In the genomic region with DNA sequence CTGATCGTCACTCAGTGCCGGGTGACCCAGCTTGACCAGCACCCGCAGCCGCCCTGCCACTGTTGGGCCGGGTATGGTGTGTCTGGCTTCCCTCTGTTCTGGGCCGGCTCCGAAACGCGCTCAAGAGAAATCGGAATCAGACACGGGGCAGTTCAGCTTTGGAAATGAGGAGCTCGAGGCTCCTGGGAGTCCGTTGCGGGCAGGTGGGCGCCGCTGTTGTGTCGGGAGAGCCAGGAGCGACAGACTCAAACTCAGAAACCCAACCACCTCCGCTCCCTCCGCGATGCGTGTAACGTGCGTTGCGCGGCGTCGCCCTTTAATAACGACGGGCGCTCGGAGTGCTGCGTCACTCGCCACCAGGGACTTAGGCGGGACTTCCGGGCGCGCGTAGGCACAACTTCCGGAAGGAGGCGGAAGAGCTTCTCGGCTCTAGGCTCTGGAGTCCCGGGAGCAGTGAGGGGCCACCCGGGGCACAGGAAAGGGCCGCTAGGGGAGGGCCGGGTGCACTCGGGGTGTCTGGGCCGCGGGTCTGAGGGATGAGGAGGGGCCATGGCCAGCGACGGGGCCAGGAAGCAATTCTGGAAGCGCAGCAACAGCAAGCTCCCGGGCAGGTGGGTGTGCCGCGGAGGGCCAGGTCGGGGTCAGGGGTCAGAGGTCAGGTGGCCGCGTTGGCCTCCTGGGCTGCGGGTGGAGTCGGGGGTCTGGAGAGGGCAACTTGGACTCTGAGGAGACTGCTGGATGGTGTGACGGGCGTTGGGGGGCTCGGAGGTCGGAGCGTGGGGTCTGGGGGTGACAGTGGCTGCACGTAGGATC, we compare ENCODE assay signal across 1 cellular context.
TF ChIP-seq lines count a peak whose summit lies in the region.

A gene with protein sequence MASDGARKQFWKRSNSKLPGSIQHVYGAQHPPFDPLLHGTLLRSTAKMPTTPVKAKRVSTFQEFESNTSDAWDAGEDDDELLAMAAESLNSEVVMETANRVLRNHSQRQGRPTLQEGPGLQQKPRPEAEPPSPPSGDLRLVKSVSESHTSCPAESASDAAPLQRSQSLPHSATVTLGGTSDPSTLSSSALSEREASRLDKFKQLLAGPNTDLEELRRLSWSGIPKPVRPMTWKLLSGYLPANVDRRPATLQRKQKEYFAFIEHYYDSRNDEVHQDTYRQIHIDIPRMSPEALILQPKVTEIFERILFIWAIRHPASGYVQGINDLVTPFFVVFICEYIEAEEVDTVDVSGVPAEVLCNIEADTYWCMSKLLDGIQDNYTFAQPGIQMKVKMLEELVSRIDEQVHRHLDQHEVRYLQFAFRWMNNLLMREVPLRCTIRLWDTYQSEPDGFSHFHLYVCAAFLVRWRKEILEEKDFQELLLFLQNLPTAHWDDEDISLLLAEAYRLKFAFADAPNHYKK (plus strand): TSS at position 413 of the 813 bp plus-strand sequence. CDS start 137 bp downstream, at position 550.

TF ChIP-seq in HepG2, 621 proteins besides CTCF, POLR2A, EP300 and RAD21 (continued from another document and continues in another):
- TF ChIP-seq SMAD1 (CRISPR knock-in tag; IDR thresholded peaks at IDR 0.05; ENCODE audit: borderline replicate concordance, low read depth), result 0 out of 2 replicates have a peak, but pooled peaks have one; percentile 42
- TF ChIP-seq KLF16 (CRISPR knock-in tag; IDR thresholded peaks at IDR 0.05), result peak; percentile 34 to 94; a peak in 2 of 4 replicates
- peak; percentile 69 for TF ChIP-seq PHF21A (CRISPR knock-in tag; IDR thresholded peaks at IDR 0.05)
- no peak; the same call in 1 of the 2 replicates for TF ChIP-seq SIX1 (CRISPR knock-in tag; IDR thresholded peaks at IDR 0.05; ENCODE audit: borderline replicate concordance)
- 0 out of 2 replicates have a peak, but pooled peaks have one; percentile 20 for TF ChIP-seq ZNF678 (CRISPR knock-in tag; IDR thresholded peaks at IDR 0.05)
- TF ChIP-seq ZNF44 (CRISPR knock-in tag; IDR thresholded peaks at IDR 0.05), result peak; percentile 38; the same call in 1 of the 2 replicates
- peak; percentile 26; the same call in 1 of the 2 replicates for TF ChIP-seq HMG20B (CRISPR knock-in tag; conservative IDR thresholded peaks at IDR 0.05)
- TF ChIP-seq, protein P1, sequence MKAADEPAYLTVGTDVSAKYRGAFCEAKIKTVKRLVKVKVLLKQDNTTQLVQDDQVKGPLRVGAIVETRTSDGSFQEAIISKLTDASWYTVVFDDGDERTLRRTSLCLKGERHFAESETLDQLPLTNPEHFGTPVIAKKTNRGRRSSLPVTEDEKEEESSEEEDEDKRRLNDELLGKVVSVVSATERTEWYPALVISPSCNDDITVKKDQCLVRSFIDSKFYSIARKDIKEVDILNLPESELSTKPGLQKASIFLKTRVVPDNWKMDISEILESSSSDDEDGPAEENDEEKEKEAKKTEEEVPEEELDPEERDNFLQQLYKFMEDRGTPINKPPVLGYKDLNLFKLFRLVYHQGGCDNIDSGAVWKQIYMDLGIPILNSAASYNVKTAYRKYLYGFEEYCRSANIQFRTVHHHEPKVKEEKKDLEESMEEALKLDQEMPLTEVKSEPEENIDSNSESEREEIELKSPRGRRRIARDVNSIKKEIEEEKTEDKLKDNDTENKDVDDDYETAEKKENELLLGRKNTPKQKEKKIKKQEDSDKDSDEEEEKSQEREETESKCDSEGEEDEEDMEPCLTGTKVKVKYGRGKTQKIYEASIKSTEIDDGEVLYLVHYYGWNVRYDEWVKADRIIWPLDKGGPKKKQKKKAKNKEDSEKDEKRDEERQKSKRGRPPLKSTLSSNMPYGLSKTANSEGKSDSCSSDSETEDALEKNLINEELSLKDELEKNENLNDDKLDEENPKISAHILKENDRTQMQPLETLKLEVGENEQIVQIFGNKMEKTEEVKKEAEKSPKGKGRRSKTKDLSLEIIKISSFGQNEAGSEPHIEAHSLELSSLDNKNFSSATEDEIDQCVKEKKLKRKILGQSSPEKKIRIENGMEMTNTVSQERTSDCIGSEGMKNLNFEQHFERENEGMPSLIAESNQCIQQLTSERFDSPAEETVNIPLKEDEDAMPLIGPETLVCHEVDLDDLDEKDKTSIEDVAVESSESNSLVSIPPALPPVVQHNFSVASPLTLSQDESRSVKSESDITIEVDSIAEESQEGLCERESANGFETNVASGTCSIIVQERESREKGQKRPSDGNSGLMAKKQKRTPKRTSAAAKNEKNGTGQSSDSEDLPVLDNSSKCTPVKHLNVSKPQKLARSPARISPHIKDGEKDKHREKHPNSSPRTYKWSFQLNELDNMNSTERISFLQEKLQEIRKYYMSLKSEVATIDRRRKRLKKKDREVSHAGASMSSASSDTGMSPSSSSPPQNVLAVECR (CRISPR knock-in tag; IDR thresholded peaks at IDR 0.05; ENCODE audit: borderline replicate concordance), result peak; percentile 99
- TF ChIP-seq MAFF (IDR thresholded peaks at IDR 0.05; ENCODE audit: low read depth, low read length), result no peak
- 0 out of 2 replicates have a peak, but pooled peaks have one; percentile 9 for TF ChIP-seq SOX13 (IDR thresholded peaks at IDR 0.05)
- peak in 1 of 2 experiments; percentile 46; a peak in 1 of 4 replicates for TF ChIP-seq SOX13 (CRISPR knock-in tag; conservative IDR thresholded peaks at IDR 0.05 in 1 of 2, IDR thresholded peaks at IDR 0.05 in 1 of 2)
- TF ChIP-seq, protein P2, sequence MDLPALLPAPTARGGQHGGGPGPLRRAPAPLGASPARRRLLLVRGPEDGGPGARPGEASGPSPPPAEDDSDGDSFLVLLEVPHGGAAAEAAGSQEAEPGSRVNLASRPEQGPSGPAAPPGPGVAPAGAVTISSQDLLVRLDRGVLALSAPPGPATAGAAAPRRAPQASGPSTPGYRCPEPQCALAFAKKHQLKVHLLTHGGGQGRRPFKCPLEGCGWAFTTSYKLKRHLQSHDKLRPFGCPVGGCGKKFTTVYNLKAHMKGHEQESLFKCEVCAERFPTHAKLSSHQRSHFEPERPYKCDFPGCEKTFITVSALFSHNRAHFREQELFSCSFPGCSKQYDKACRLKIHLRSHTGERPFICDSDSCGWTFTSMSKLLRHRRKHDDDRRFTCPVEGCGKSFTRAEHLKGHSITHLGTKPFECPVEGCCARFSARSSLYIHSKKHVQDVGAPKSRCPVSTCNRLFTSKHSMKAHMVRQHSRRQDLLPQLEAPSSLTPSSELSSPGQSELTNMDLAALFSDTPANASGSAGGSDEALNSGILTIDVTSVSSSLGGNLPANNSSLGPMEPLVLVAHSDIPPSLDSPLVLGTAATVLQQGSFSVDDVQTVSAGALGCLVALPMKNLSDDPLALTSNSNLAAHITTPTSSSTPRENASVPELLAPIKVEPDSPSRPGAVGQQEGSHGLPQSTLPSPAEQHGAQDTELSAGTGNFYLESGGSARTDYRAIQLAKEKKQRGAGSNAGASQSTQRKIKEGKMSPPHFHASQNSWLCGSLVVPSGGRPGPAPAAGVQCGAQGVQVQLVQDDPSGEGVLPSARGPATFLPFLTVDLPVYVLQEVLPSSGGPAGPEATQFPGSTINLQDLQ (CRISPR knock-in tag; IDR thresholded peaks at IDR 0.05), result 0 out of 2 replicates have a peak, but pooled peaks have one; percentile 50
- TF ChIP-seq ZNF34 (CRISPR knock-in tag; IDR thresholded peaks at IDR 0.05; ENCODE audit: borderline replicate concordance), result no peak
- peak; percentile 97; the same call in 1 of the 2 replicates for TF ChIP-seq ZNF788 (CRISPR knock-in tag; IDR thresholded peaks at IDR 0.05; ENCODE audit: borderline replicate concordance)
- TF ChIP-seq, protein P3, sequence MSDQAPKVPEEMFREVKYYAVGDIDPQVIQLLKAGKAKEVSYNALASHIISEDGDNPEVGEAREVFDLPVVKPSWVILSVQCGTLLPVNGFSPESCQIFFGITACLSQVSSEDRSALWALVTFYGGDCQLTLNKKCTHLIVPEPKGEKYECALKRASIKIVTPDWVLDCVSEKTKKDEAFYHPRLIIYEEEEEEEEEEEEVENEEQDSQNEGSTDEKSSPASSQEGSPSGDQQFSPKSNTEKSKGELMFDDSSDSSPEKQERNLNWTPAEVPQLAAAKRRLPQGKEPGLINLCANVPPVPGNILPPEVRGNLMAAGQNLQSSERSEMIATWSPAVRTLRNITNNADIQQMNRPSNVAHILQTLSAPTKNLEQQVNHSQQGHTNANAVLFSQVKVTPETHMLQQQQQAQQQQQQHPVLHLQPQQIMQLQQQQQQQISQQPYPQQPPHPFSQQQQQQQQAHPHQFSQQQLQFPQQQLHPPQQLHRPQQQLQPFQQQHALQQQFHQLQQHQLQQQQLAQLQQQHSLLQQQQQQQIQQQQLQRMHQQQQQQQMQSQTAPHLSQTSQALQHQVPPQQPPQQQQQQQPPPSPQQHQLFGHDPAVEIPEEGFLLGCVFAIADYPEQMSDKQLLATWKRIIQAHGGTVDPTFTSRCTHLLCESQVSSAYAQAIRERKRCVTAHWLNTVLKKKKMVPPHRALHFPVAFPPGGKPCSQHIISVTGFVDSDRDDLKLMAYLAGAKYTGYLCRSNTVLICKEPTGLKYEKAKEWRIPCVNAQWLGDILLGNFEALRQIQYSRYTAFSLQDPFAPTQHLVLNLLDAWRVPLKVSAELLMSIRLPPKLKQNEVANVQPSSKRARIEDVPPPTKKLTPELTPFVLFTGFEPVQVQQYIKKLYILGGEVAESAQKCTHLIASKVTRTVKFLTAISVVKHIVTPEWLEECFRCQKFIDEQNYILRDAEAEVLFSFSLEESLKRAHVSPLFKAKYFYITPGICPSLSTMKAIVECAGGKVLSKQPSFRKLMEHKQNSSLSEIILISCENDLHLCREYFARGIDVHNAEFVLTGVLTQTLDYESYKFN (CRISPR knock-in tag; conservative IDR thresholded peaks at IDR 0.05), result peak; percentile 61; the same call in 1 of the 2 replicates
- peak; percentile 75 for TF ChIP-seq ARHGAP35 (CRISPR knock-in tag; IDR thresholded peaks at IDR 0.05; ENCODE audit: borderline replicate concordance)
- TF ChIP-seq, protein P4, sequence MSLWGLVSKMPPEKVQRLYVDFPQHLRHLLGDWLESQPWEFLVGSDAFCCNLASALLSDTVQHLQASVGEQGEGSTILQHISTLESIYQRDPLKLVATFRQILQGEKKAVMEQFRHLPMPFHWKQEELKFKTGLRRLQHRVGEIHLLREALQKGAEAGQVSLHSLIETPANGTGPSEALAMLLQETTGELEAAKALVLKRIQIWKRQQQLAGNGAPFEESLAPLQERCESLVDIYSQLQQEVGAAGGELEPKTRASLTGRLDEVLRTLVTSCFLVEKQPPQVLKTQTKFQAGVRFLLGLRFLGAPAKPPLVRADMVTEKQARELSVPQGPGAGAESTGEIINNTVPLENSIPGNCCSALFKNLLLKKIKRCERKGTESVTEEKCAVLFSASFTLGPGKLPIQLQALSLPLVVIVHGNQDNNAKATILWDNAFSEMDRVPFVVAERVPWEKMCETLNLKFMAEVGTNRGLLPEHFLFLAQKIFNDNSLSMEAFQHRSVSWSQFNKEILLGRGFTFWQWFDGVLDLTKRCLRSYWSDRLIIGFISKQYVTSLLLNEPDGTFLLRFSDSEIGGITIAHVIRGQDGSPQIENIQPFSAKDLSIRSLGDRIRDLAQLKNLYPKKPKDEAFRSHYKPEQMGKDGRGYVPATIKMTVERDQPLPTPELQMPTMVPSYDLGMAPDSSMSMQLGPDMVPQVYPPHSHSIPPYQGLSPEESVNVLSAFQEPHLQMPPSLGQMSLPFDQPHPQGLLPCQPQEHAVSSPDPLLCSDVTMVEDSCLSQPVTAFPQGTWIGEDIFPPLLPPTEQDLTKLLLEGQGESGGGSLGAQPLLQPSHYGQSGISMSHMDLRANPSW (CRISPR knock-in tag; IDR thresholded peaks at IDR 0.05; ENCODE audit: borderline replicate concordance), result peak; percentile 44; the same call in 1 of the 2 replicates
- TF ChIP-seq KAT8 (CRISPR knock-in tag; IDR thresholded peaks at IDR 0.05), result peak; percentile 99
- TF ChIP-seq, protein P5, sequence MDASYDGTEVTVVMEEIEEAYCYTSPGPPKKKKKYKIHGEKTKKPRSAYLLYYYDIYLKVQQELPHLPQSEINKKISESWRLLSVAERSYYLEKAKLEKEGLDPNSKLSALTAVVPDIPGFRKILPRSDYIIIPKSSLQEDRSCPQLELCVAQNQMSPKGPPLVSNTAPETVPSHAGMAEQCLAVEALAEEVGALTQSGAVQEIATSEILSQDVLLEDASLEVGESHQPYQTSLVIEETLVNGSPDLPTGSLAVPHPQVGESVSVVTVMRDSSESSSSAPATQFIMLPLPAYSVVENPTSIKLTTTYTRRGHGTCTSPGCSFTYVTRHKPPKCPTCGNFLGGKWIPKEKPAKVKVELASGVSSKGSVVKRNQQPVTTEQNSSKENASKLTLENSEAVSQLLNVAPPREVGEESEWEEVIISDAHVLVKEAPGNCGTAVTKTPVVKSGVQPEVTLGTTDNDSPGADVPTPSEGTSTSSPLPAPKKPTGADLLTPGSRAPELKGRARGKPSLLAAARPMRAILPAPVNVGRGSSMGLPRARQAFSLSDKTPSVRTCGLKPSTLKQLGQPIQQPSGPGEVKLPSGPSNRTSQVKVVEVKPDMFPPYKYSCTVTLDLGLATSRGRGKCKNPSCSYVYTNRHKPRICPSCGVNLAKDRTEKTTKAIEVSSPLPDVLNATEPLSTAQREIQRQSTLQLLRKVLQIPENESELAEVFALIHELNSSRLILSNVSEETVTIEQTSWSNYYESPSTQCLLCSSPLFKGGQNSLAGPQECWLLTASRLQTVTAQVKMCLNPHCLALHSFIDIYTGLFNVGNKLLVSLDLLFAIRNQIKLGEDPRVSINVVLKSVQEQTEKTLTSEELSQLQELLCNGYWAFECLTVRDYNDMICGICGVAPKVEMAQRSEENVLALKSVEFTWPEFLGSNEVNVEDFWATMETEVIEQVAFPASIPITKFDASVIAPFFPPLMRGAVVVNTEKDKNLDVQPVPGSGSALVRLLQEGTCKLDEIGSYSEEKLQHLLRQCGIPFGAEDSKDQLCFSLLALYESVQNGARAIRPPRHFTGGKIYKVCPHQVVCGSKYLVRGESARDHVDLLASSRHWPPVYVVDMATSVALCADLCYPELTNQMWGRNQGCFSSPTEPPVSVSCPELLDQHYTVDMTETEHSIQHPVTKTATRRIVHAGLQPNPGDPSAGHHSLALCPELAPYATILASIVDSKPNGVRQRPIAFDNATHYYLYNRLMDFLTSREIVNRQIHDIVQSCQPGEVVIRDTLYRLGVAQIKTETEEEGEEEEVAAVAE (CRISPR knock-in tag; IDR thresholded peaks at IDR 0.05; ENCODE audit: borderline replicate concordance), result peak; percentile 86
- TF ChIP-seq, protein P6, sequence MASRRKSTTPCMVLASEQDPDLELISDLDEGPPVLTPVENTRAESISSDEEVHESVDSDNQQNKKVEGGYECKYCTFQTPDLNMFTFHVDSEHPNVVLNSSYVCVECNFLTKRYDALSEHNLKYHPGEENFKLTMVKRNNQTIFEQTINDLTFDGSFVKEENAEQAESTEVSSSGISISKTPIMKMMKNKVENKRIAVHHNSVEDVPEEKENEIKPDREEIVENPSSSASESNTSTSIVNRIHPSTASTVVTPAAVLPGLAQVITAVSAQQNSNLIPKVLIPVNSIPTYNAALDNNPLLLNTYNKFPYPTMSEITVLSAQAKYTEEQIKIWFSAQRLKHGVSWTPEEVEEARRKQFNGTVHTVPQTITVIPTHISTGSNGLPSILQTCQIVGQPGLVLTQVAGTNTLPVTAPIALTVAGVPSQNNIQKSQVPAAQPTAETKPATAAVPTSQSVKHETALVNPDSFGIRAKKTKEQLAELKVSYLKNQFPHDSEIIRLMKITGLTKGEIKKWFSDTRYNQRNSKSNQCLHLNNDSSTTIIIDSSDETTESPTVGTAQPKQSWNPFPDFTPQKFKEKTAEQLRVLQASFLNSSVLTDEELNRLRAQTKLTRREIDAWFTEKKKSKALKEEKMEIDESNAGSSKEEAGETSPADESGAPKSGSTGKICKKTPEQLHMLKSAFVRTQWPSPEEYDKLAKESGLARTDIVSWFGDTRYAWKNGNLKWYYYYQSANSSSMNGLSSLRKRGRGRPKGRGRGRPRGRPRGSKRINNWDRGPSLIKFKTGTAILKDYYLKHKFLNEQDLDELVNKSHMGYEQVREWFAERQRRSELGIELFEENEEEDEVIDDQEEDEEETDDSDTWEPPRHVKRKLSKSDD (CRISPR knock-in tag; IDR thresholded peaks at IDR 0.05; ENCODE audit: low read depth), result peak; percentile 76; the same call in 1 of the 2 replicates
- peak; percentile 60 for TF ChIP-seq MED1 (CRISPR knock-in tag; IDR thresholded peaks at IDR 0.05)
- TF ChIP-seq STAT5B (CRISPR knock-in tag; IDR thresholded peaks at IDR 0.05), result peak; percentile 91
- peak; percentile 60; the same call in 1 of the 2 replicates for TF ChIP-seq HNRNPL (IDR thresholded peaks at IDR 0.05; ENCODE audit: low read depth, low read length)
- peak; percentile 97; the same call in 1 of the 2 replicates for TF ChIP-seq ZNF33B (CRISPR knock-in tag; IDR thresholded peaks at IDR 0.05)
